ENCODE assay signal across 7 cellular contexts in the genomic region with DNA sequence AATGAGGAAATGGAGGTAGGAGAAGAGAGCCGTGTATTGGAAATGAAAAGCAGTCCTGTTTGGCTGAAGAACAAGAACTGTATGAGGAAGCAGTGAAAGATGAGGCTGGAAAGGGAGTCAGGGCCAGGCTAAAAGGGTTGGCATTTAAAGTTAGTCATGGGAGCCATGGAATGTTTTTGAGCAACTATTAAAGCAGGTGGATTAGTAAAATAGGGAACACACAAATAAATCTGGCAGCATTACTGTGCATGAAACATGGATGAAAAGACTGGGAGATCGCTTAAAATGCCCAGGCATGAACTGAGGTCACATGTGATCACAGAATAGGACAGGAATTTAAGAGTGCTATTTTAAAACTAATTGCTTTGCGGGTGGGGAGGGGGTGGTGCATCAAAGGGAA. TPM values are rescaled to one million over a fixed set of nuclear protein-coding genes. Genes with fewer than 3 reads are reported as not detected.
DNase-seq lines count a peak whose midpoint lies in the region; ATAC-seq and TF ChIP-seq lines count a peak whose summit lies in the region.

No MANE protein-coding gene starts in this region.

- WGBS in esophagus squamous epithelium, 2 donors = 19 to 55% methylated on average over 3 of the region's 3 CpGs

- H3K27me3 ChIP-seq in esophagus squamous epithelium = no peaks in the 10 kb centered on the region
- H3K27me3 ChIP-seq in gastrocnemius medialis = no peaks in the 10 kb centered on the region

- H3K27ac ChIP-seq in RWPE1 = no peak overlapping the region
- H3K27ac ChIP-seq in esophagus squamous epithelium = peak overlapping the region; percentile 98 to 100 (median 99)
- H3K27ac ChIP-seq in gastrocnemius medialis = peak overlapping the region; percentile 96 to 100 (median 98)

- no peaks in the 10 kb centered on the region for H3K36me3 ChIP-seq in esophagus squamous epithelium
- H3K36me3 ChIP-seq in gastrocnemius medialis = no peaks in the 10 kb centered on the region

- H3K4me3 ChIP-seq in esophagus squamous epithelium (no peak overlapping the region), gastrocnemius medialis (peak overlapping the region in 3 of 4 donors; percentile 71 to 92 (median 91))

- in situ Hi-C loops in gastrocnemius medialis (cut with MboI; ENCODE audit: low sequenced_read_pairs in 4 of 4) = no loop called here

- H3K4me1 ChIP-seq in esophagus squamous epithelium (peaks cover 10 to 46% (median 12%) of the 10 kb centered on the region in 3 donors), gastrocnemius medialis (peaks cover 23 to 39% of the 10 kb centered on the region in 2 donors)

- POLR2A ChIA-PET in RWPE1 (lab: Yijun Ruan, JAX; ENCODE audit: low non-redundant PET) = no interaction called here

- intact Hi-C loops in esophagus squamous epithelium (cut with DNase I) (no loop called here), gastrocnemius medialis (cut with DNase I; ENCODE audit: low total_unique reads) (loop anchor here (2.0 to 5.0 kb wide), 3 partner anchors 26 to 57 kb away; no protein-coding TSS in a partner anchor)

- TF ChIP-seq POLR2A in esophagus squamous epithelium (IDR thresholded peaks at IDR 0.05) (no peak), gastrocnemius medialis (IDR thresholded peaks at IDR 0.05) (no peak)

- peak; percentile 6 for DNase-seq in EL
- peak; percentile 8 for DNase-seq in RWPE1 (ENCODE audit: low spot score)
- DNase-seq in esophagus squamous epithelium (lab: John Stamatoyannopoulos, UW) = no peak
- DNase-seq in gastrocnemius medialis = peak in 1 of 2 donors; percentile 45
- DNase-seq in GF-D8 (lab: John Stamatoyannopoulos, UW) = no peak
- DNase-seq in occipital lobe (lab: John Stamatoyannopoulos, UW) = no peak

- TF ChIP-seq CTCF in RWPE1 (conservative IDR thresholded peaks at IDR 0.05; ENCODE audit: low read depth) (no peak), esophagus squamous epithelium (IDR thresholded peaks at IDR 0.05) (no peak), gastrocnemius medialis (IDR thresholded peaks at IDR 0.05 in 4 of 5, conservative IDR thresholded peaks at IDR 0.05 in 1 of 5) (no peak)

- no peaks in the 10 kb centered on the region for H3K9me3 ChIP-seq in esophagus squamous epithelium
- H3K9me3 ChIP-seq in gastrocnemius medialis = no peaks in the 10 kb centered on the region

- CTCF ChIA-PET in RWPE1 (lab: Yijun Ruan, JAX) = interaction anchor here (0.8 kb wide), 1 partner anchor 30 kb away, joined by 4 read pairs; no protein-coding TSS in a partner anchor

- ATAC-seq in gastrocnemius medialis = peak; percentile 19 to 38
- no peak for ATAC-seq in HG02759 (IDR thresholded peaks at IDR 0.05; ENCODE audit: unreplicated experiment)

RNA-seq across cellular contexts. Expression of gene IFRD1, which starts 1.4 kb away (rescaled TPM):
- total RNA-seq in esophagus squamous epithelium = 10 to 100 TPM; 19.4 to 52.1 (median 31.1) TPM
- 10 to 100 TPM; 37.8 to 70.8 (median 50.1) TPM for total RNA-seq in gastrocnemius medialis
- 90.5 TPM for total RNA-seq in occipital lobe

RNA-seq across cellular contexts. Expression of gene LSMEM1, which starts 31.9 kb away (rescaled TPM):
- total RNA-seq in esophagus squamous epithelium = 1 to 10 TPM in 2 of 4 donors, under 1 TPM in 2; 0.40 to 2.7 (median 1.4) TPM
- 10 to 100 TPM in 1 of 4 donors, 1 to 10 TPM in 3; 2.2 to 18.4 (median 5.5) TPM for total RNA-seq in gastrocnemius medialis
- 0.47 TPM for total RNA-seq in occipital lobe

Comparison
In these comparisons a context has a peak if more than half of its experiments do, and no peak if none do; other contexts are left out.
1. DNase-seq: peak in EL (single experiment) and RWPE1 (single experiment); none in esophagus squamous epithelium (single experiment), GF-D8 (single experiment) and occipital lobe (single experiment).
2. H3K4me3 ChIP-seq: peak in gastrocnemius medialis (3 of 4); none in esophagus squamous epithelium (0 of 4).